1 cellular context compared by ENCODE assay signal in genomic region chr12:16984484-16984883, GRCh38.
TF ChIP-seq lines count a peak whose summit lies in the region.

No MANE protein-coding gene starts in this region.

TF ChIP-seq in H1, 55 proteins besides CTCF, POLR2A, EP300 and RAD21 (continued from another document):
- no peak for TF ChIP-seq CHD7 (IDR thresholded peaks at IDR 0.05; ENCODE audit: insufficient replicate concordance, low read length)
- TF ChIP-seq ATF2 (IDR thresholded peaks at IDR 0.05; ENCODE audit: low read length) = no peak
- TF ChIP-seq E2F6 (IDR thresholded peaks at IDR 0.05) = no peak
